ENCODE assay signal across 9 cellular contexts in genomic region chr16:30947533-30948086, GRCh38. TPM values are rescaled to one million over a fixed set of nuclear protein-coding genes. Genes with fewer than 3 reads are reported as not detected.
DNase-seq lines count a peak whose midpoint lies in the region; ATAC-seq and TF ChIP-seq lines count a peak whose summit lies in the region.
"Had no signal": no experiment of that assay in that cellular context is flagged by ENCODE, and none has a peak within 500 bp of the region (broad histone marks: within the 10 kb centered on the region; RNA-seq: fewer than 3 reads in every experiment).

No MANE protein-coding gene starts in this region.

- DNase-seq in SJSA1 (ENCODE audit: low read depth in 1 of 2, low spot score in 2 of 2) (no peak), endodermal cell (peak; percentile 72), thoracic aorta (ENCODE audit: low spot score) (no peak), omental fat pad (ENCODE audit: low spot score) (no peak), SW480 (ENCODE audit: low spot score) (no peak)

- no peaks in the 10 kb centered on the region for H3K27me3 ChIP-seq in SJSA1 (replicated peaks)
- no peaks in the 10 kb centered on the region for H3K27me3 ChIP-seq in endodermal cell (ENCODE audit: control insufficient read depth, insufficient read depth, low read length, poor library complexity, severe bottlenecking)
- H3K27me3 ChIP-seq in muscle layer of colon (ENCODE audit: control insufficient read depth in 1 of 2, insufficient read depth in 2 of 2, low read length in 2 of 2) = no peaks in the 10 kb centered on the region
- H3K27me3 ChIP-seq in thoracic aorta (replicated peaks; ENCODE audit: insufficient read depth) = no peaks in the 10 kb centered on the region

- peak overlapping the region; percentile 7; the same call in 1 of the 2 replicates for H3K27ac ChIP-seq in SJSA1
- peak overlapping the region; percentile 95 for H3K27ac ChIP-seq in endodermal cell (ENCODE audit: low read depth, low read length)
- peak overlapping the region; percentile 94 for H3K27ac ChIP-seq in muscle layer of colon (ENCODE audit: low read depth, low read length)
- H3K27ac ChIP-seq in thoracic aorta = peak overlapping the region; percentile 50 to 97
- H3K27ac ChIP-seq: SK-N-MC had no signal

- ATAC-seq in thoracic aorta (ENCODE audit: insufficient number of reproducible peaks, low FRiP score, low read depth) (no peak), omental fat pad (ENCODE audit: low FRiP score) (no peak), GM21825 (IDR thresholded peaks at IDR 0.05; ENCODE audit: unreplicated experiment) (no peak), GM21786 (IDR thresholded peaks at IDR 0.05; ENCODE audit: unreplicated experiment) (no peak)

- peaks cover 20% of the 10 kb centered on the region for H3K4me1 Mint-ChIP-seq in endodermal cell

- TF ChIP-seq CTCF in endodermal cell (conservative IDR thresholded peaks at IDR 0.05) = no peak
- no peak for TF ChIP-seq CTCF in thoracic aorta (IDR thresholded peaks at IDR 0.05)
- no peak for TF ChIP-seq CTCF in omental fat pad (IDR thresholded peaks at IDR 0.05)

- H3K9me3 Mint-ChIP-seq in endodermal cell = no peaks in the 10 kb centered on the region

- no peaks in the 10 kb centered on the region for H3K27me3 Mint-ChIP-seq in endodermal cell (ENCODE audit: insufficient read depth)

- H3K9me3 ChIP-seq in SJSA1 (replicated peaks) (no peaks in the 10 kb centered on the region), endodermal cell (ENCODE audit: control insufficient read depth, low read length) (no peaks in the 10 kb centered on the region), muscle layer of colon (ENCODE audit: low read length) (no peaks in the 10 kb centered on the region), thoracic aorta (no peaks in the 10 kb centered on the region)

- peak overlapping the region; percentile 82 for H3K4me3 Mint-ChIP-seq in endodermal cell

- WGBS in endodermal cell (ENCODE audit: insufficient coverage in 1 of 2, insufficient read length in 1 of 2), 2 experiments = 16 to 23% methylated on average over 11 to 16 of the region's 17 CpGs

- H3K4me3 ChIP-seq in SJSA1 (peak overlapping the region; percentile 91; the same call in 1 of the 2 replicates), endodermal cell (ENCODE audit: low read length) (peak overlapping the region; percentile 62), muscle layer of colon (ENCODE audit: low read depth in 1 of 2, low read length in 2 of 2) (peak overlapping the region; percentile 83 to 90), thoracic aorta (peak overlapping the region; percentile 100)

- peaks cover 17% of the 10 kb centered on the region for H3K4me1 ChIP-seq in SJSA1 (replicated peaks)
- H3K4me1 ChIP-seq in endodermal cell (ENCODE audit: control insufficient read depth, insufficient read depth, low read length) = peaks cover 12% of the 10 kb centered on the region
- peaks cover 23% of the 10 kb centered on the region for H3K4me1 ChIP-seq in muscle layer of colon (ENCODE audit: insufficient read depth, low read length)
- peaks cover 25 to 33% of the 10 kb centered on the region in 2 donors for H3K4me1 ChIP-seq in thoracic aorta (ENCODE audit: control insufficient read depth in 1 of 2, low read depth in 2 of 2)

- H3K9ac ChIP-seq in endodermal cell (ENCODE audit: extremely low read depth, low read length, poor library complexity, severe bottlenecking) (peak overlapping the region; percentile 82), muscle layer of colon (ENCODE audit: low read length) (no peak overlapping the region)

- peak overlapping the region; percentile 96 for H3K27ac Mint-ChIP-seq in endodermal cell

- H3K36me3 ChIP-seq in SJSA1 = peaks cover 21% of the 10 kb centered on the region
- H3K36me3 ChIP-seq in endodermal cell (ENCODE audit: control insufficient read depth, insufficient read depth, low read length) = peaks cover 43% of the 10 kb centered on the region
- H3K36me3 ChIP-seq in muscle layer of colon (ENCODE audit: insufficient read depth, low read length) = peaks cover 16% of the 10 kb centered on the region
- H3K36me3 ChIP-seq in thoracic aorta = peaks cover 12% of the 10 kb centered on the region

- peaks cover 35% of the 10 kb centered on the region for H3K36me3 Mint-ChIP-seq in endodermal cell (ENCODE audit: low read depth)

RNA-seq across cellular contexts. Expression of gene ORAI3, which starts 1.3 kb away (rescaled TPM):
- 8.7 and 9.1 TPM in 2 replicates for total RNA-seq in SJSA1 (2014; rRNA removed; shearing (Covaris generic))
- total RNA-seq in endodermal cell (10 to 100 TPM; 16.9 to 17.7 TPM), thoracic aorta (10 to 100 TPM; 19.0 to 35.7 TPM), omental fat pad (10 to 100 TPM; 15.5 to 42.6 (median 33.9) TPM)
- polyA plus RNA-seq in endodermal cell (2013, experiment 1 of 2) = 9.2 TPM
- polyA plus RNA-seq in endodermal cell (2013, experiment 2 of 2) = 10.4 TPM

RNA-seq across cellular contexts. Expression of gene SETD1A, which starts 9.9 kb away (rescaled TPM):
- 0.60 and 2.2 TPM in 2 replicates for total RNA-seq in SJSA1 (2014; rRNA removed; shearing (Covaris generic))
- total RNA-seq in endodermal cell (10 to 100 TPM; 23.8 to 25.0 TPM), thoracic aorta (10 to 100 TPM in 1 of 2 donors, 1 to 10 TPM in 1; 7.4 to 14.6 TPM), omental fat pad (10 to 100 TPM in 2 of 4 donors, 1 to 10 TPM in 2; 5.3 to 13.6 (median 9.2) TPM)
- 21.0 TPM for polyA plus RNA-seq in endodermal cell (2013, experiment 1 of 2)
- polyA plus RNA-seq in endodermal cell (2013, experiment 2 of 2) = 18.2 TPM

RNA-seq across cellular contexts. Expression of gene FBXL19, which starts 24.2 kb away (rescaled TPM):
- total RNA-seq in SJSA1 (2014; rRNA removed; shearing (Covaris generic)) = 7.1 and 8.9 TPM in 2 replicates
- total RNA-seq in endodermal cell (10 to 100 TPM; 74.0 to 84.3 TPM), thoracic aorta (10 to 100 TPM; 14.5 to 18.7 TPM), omental fat pad (1 to 10 TPM; 4.7 to 9.1 (median 6.9) TPM)
- 49.4 TPM for polyA plus RNA-seq in endodermal cell (2013, experiment 1 of 2)
- polyA plus RNA-seq in endodermal cell (2013, experiment 2 of 2) = 46.5 TPM

RNA-seq across cellular contexts. Expression of gene HSD3B7, which starts 37.4 kb away (rescaled TPM):
- 4.1 and 7.8 TPM in 2 replicates for total RNA-seq in SJSA1 (2014; rRNA removed; shearing (Covaris generic))
- total RNA-seq in endodermal cell (1 to 10 TPM; 4.1 to 4.8 TPM), thoracic aorta (10 to 100 TPM; 16.4 to 26.8 TPM), omental fat pad (10 to 100 TPM; 23.2 to 45.3 (median 33.0) TPM)
- polyA plus RNA-seq in endodermal cell (2013, experiment 1 of 2) = 1.3 TPM
- 2.1 TPM for polyA plus RNA-seq in endodermal cell (2013, experiment 2 of 2)

RNA-seq across cellular contexts. Expression of gene CTF1, which starts 51.2 kb away (rescaled TPM):
- 1.3 and 3.5 TPM in 2 replicates for total RNA-seq in SJSA1 (2014; rRNA removed; shearing (Covaris generic))
- total RNA-seq in endodermal cell = 1 to 10 TPM; 3.1 to 3.3 TPM
- polyA plus RNA-seq in endodermal cell (2013, experiment 1 of 2) = 3.8 TPM
- 2.8 TPM for polyA plus RNA-seq in endodermal cell (2013, experiment 2 of 2)
- 1 to 10 TPM; 3.8 TPM for total RNA-seq in thoracic aorta
- 1 to 10 TPM; 1.7 to 3.5 (median 2.3) TPM for total RNA-seq in omental fat pad

Comparison
In these comparisons a context has a peak if more than half of its experiments do, and no peak if none do; other contexts are left out.
1. H3K27ac ChIP-seq: peak in every context shown above with its lines; median percentile 95 in endodermal cell; 94 in muscle layer of colon; 74 in thoracic aorta; 7 in SJSA1.